ENCODE assay signal across 19 cellular contexts in genomic region chr1:160814856-160815255, GRCh38. TPM values are rescaled to one million over a fixed set of nuclear protein-coding genes. Genes with fewer than 3 reads are reported as not detected.
A peak's percentile ranks its signal among the peaks of the same experiment; 100 is the strongest.
DNase-seq lines count a peak whose midpoint lies in the region; ATAC-seq, FAIRE-seq and TF ChIP-seq lines count a peak whose summit lies in the region.
"Had no signal": no experiment of that assay in that cellular context is flagged by ENCODE, and none has a peak within 500 bp of the region (broad histone marks: within the 10 kb centered on the region; RNA-seq: fewer than 3 reads in every experiment).

No MANE protein-coding gene starts in this region.

- DNase-seq in A549 (ENCODE audit: low read depth in 1 of 2, low spot score in 1 of 2) (no peak), osteocyte (ENCODE audit: extremely low spot score, unreplicated experiment) (peak; percentile 65), gastrocnemius medialis (no peak), occipital lobe (lab: John Stamatoyannopoulos, UW) (no peak), SIG-M5 treated with dmso at 0.1 percent for 504 hours (lab: John Stamatoyannopoulos, UW; ENCODE audit: unreplicated experiment) (no peak)
- DNase-seq in CD8-positive, alpha-beta memory T cell: no peak
- DNase-seq in central memory CD8-positive, alpha-beta T cell (ENCODE audit: low spot score in 2 of 2): no peak
- DNase-seq: BE2C; Caco-2; CD4-positive, alpha-beta memory T cell; DMS53; HCEC 1CT; HFFc6 had no signal

- ATAC-seq in A549: no peak
- no peak for ATAC-seq in central memory CD8-positive, alpha-beta T cell (replicated peaks; ENCODE audit: extremely low read depth, poor library complexity, severe bottlenecking)
- ATAC-seq in gastrocnemius medialis: no peak
- ATAC-seq: HepG2 had no signal

- POLR2A ChIA-PET in A549 (lab: Yijun Ruan, JAX): no interaction called here
- POLR2A ChIA-PET in CD8-positive, alpha-beta memory T cell (lab: Charles Lee): interaction anchor here (1.3 kb wide), 1 partner anchor 18 kb away, joined by 4 read pairs; no protein-coding TSS in a partner anchor

- H3K4me3 Mint-ChIP-seq in CD8-positive, alpha-beta memory T cell: no peak overlapping the region
- H3K4me3 Mint-ChIP-seq in central memory CD8-positive, alpha-beta T cell: no peak overlapping the region
- H3K4me3 Mint-ChIP-seq in osteocyte (ENCODE audit: unreplicated experiment): no peak overlapping the region
- H3K4me3 Mint-ChIP-seq: CD4-positive, alpha-beta memory T cell; HFFc6 had no signal

- H3K4me1 ChIP-seq in A549 (peaks cover 18% of the 10 kb centered on the region), gastrocnemius medialis (no peaks in the 10 kb centered on the region)
- H3K4me1 ChIP-seq in CD8-positive, alpha-beta memory T cell (ENCODE audit: insufficient read depth, low read length): peaks cover 8% of the 10 kb centered on the region
- H3K4me1 ChIP-seq: BE2C had no signal

- peaks cover 73% of the 10 kb centered on the region for H3K36me3 ChIP-seq in CD8-positive, alpha-beta memory T cell (ENCODE audit: insufficient read depth, low read length)
- no peaks in the 10 kb centered on the region for H3K36me3 ChIP-seq in gastrocnemius medialis
- H3K36me3 ChIP-seq: BE2C had no signal

- TF ChIP-seq CTCF in A549 (IDR thresholded peaks at IDR 0.05) (no peak), osteocyte (IDR thresholded peaks at IDR 0.05) (no peak), gastrocnemius medialis (IDR thresholded peaks at IDR 0.05 in 4 of 5, conservative IDR thresholded peaks at IDR 0.05 in 1 of 5) (no peak)

- H3K9me3 Mint-ChIP-seq in CD8-positive, alpha-beta memory T cell: no peaks in the 10 kb centered on the region
- H3K9me3 Mint-ChIP-seq in central memory CD8-positive, alpha-beta T cell: no peaks in the 10 kb centered on the region
- no peaks in the 10 kb centered on the region for H3K9me3 Mint-ChIP-seq in osteocyte (ENCODE audit: unreplicated experiment)
- H3K9me3 Mint-ChIP-seq: CD4-positive, alpha-beta memory T cell; HFFc6 had no signal

- H3K27ac ChIP-seq in A549 (peak overlapping the region; percentile 71 to 72; a peak in 4 of 6 replicates), gastrocnemius medialis (no peak overlapping the region)
- H3K27ac ChIP-seq in CD8-positive, alpha-beta memory T cell (ENCODE audit: low read depth, low read length): no peak overlapping the region
- H3K27ac ChIP-seq: C4-2B had no signal

- CTCF ChIA-PET in A549 (lab: Yijun Ruan, JAX): interaction anchor here (2.0 to 2.2 kb wide), 2 partner anchors 20 to 175 kb away, joined by 6 to 8 read pairs; no protein-coding TSS in a partner anchor
- CTCF ChIA-PET in CD8-positive, alpha-beta memory T cell (lab: Charles Lee): interaction anchor here (1.0 to 1.2 kb wide), 2 partner anchors 23 to 47 kb away, joined by 3 to 6 read pairs; no protein-coding TSS in a partner anchor

- peaks cover 13 to 92% (median 21%) of the 10 kb centered on the region in 3 donors for H3K36me3 Mint-ChIP-seq in CD8-positive, alpha-beta memory T cell
- peaks cover 76% of the 10 kb centered on the region for H3K36me3 Mint-ChIP-seq in central memory CD8-positive, alpha-beta T cell (ENCODE audit: insufficient read depth)
- H3K36me3 Mint-ChIP-seq in osteocyte (ENCODE audit: unreplicated experiment): no peaks in the 10 kb centered on the region

- intact Hi-C loops in gastrocnemius medialis (cut with DNase I; ENCODE audit: low total_unique reads): no loop called here

- no peak overlapping the region for H3K4me2 ChIP-seq in A549

- H3K9me3 ChIP-seq in A549 (no peaks in the 10 kb centered on the region), gastrocnemius medialis (no peaks in the 10 kb centered on the region)
- H3K9me3 ChIP-seq in CD8-positive, alpha-beta memory T cell (ENCODE audit: low read length): no peaks in the 10 kb centered on the region
- H3K9me3 ChIP-seq: BE2C, Caco-2 had no signal

- H3K4me3 ChIP-seq in A549: no peak overlapping the region
- no peak overlapping the region for H3K4me3 ChIP-seq in CD8-positive, alpha-beta memory T cell (ENCODE audit: low read length)
- no peak overlapping the region for H3K4me3 ChIP-seq in gastrocnemius medialis

- no peak for TF ChIP-seq POLR2A in A549 (IDR thresholded peaks at IDR 0.05; ENCODE audit: low read length)
- TF ChIP-seq POLR2A in gastrocnemius medialis (IDR thresholded peaks at IDR 0.05): no peak

- H3K27me3 Mint-ChIP-seq in CD8-positive, alpha-beta memory T cell: no peaks in the 10 kb centered on the region
- no peaks in the 10 kb centered on the region for H3K27me3 Mint-ChIP-seq in central memory CD8-positive, alpha-beta T cell
- H3K27me3 Mint-ChIP-seq in osteocyte (ENCODE audit: unreplicated experiment): no peaks in the 10 kb centered on the region
- H3K27me3 Mint-ChIP-seq: CD4-positive, alpha-beta memory T cell had no signal

- no peak for TF ChIP-seq EP300 in A549 (IDR thresholded peaks at IDR 0.05)

- no peaks in the 10 kb centered on the region for H3K27me3 ChIP-seq in CD8-positive, alpha-beta memory T cell (ENCODE audit: insufficient read depth, low read length, poor library complexity, severe bottlenecking)
- no peaks in the 10 kb centered on the region for H3K27me3 ChIP-seq in gastrocnemius medialis
- H3K27me3 ChIP-seq: BE2C had no signal

- peaks cover 41 to 46% (median 44%) of the 10 kb centered on the region in 3 donors for H3K4me1 Mint-ChIP-seq in CD8-positive, alpha-beta memory T cell
- H3K4me1 Mint-ChIP-seq in central memory CD8-positive, alpha-beta T cell: peaks cover 56% of the 10 kb centered on the region
- H3K4me1 Mint-ChIP-seq in osteocyte (ENCODE audit: unreplicated experiment): no peaks in the 10 kb centered on the region

- 92% methylated on average over 8 of the region's 8 CpGs for WGBS in A549 (ENCODE audit: missing lambda C conversion rate)

- FAIRE-seq in A549 (lab: Jason Lieb, UNC): no peak
- FAIRE-seq: A204.1, HepG2, HTR-8/SVneo had no signal

- TF ChIP-seq RAD21 in A549 (conservative IDR thresholded peaks at IDR 0.05 in 1 of 2, IDR thresholded peaks at IDR 0.05 in 1 of 2): no peak

- H3K27ac Mint-ChIP-seq in CD8-positive, alpha-beta memory T cell: peak overlapping the region in 5 of 8 donors; percentile 51 to 88 (median 54)
- peak overlapping the region; percentile 75 for H3K27ac Mint-ChIP-seq in central memory CD8-positive, alpha-beta T cell (ENCODE audit: low read depth)
- no peak overlapping the region for H3K27ac Mint-ChIP-seq in osteocyte (ENCODE audit: unreplicated experiment)
- H3K27ac Mint-ChIP-seq: HFFc6 had no signal

- in situ Hi-C loops in gastrocnemius medialis (cut with MboI; ENCODE audit: low sequenced_read_pairs in 4 of 4): no loop called here

TF ChIP-seq in A549, 52 proteins besides CTCF, POLR2A, EP300 and RAD21 (continues in another document):
- TF ChIP-seq CEBPB (IDR thresholded peaks at IDR 0.05) (no peak), SREBF2 (IDR thresholded peaks at IDR 0.05) (no peak), ZSCAN20 (CRISPR knock-in tag; IDR thresholded peaks at IDR 0.05) (no peak), HMGXB4 (CRISPR knock-in tag; IDR thresholded peaks at IDR 0.05; ENCODE audit: borderline replicate concordance) (no peak), ZNF302 (CRISPR knock-in tag; IDR thresholded peaks at IDR 0.05) (no peak), CBX2 (IDR thresholded peaks at IDR 0.05; ENCODE audit: borderline replicate concordance, low read depth) (no peak)

RNA-seq across cellular contexts. Expression of gene LY9, which starts 18.9 kb away (rescaled TPM):
- 0.19 and 0.20 TPM in 2 replicates for polyA plus RNA-seq in A549 (2011; rRNA removed)
- 0.18 and 0.21 TPM in 2 replicates for polyA plus RNA-seq in A549 (2012; cell fraction: cytosol; rRNA removed)
- 0.13 and 0.14 TPM in 2 replicates for polyA plus RNA-seq in A549 (2012; cell fraction: nucleus; rRNA removed)
- 0.03 to 0.15 TPM (median 0.05 TPM) in 3 replicates for polyA plus RNA-seq in A549 (2017; fragmentation: RNase III; extraction: RNeasy Plus Mini Kit Qiagen cat#74134 plus additional on column Dnase treatment)
- 0.37 and 0.49 TPM in 2 replicates for polyA minus RNA-seq in A549 (2011; rRNA and poly(A)+ RNA removed)
- total RNA-seq in CD8-positive, alpha-beta memory T cell: 10 to 100 TPM; 16.4 to 16.5 TPM
- 206 TPM for polyA plus RNA-seq in CD8-positive, alpha-beta memory T cell
- not detected in 2 replicates for total RNA-seq in osteocyte
- not detected for total RNA-seq in gastrocnemius medialis
- not detected for total RNA-seq in occipital lobe
- total RNA-seq: Caco-2, H4, HepG2, HFFc6 had no signal
- polyA plus RNA-seq: AG04450, HepG2 had no signal

RNA-seq across cellular contexts. Expression of gene CD244, which starts 47.8 kb away (rescaled TPM):
- 0.03 and 0.08 TPM in 2 replicates for polyA plus RNA-seq in A549 (2011; rRNA removed)
- not detected in 2 replicates for polyA plus RNA-seq in A549 (2012; cell fraction: cytosol; rRNA removed)
- not detected in 2 replicates for polyA plus RNA-seq in A549 (2012; cell fraction: nucleus; rRNA removed)
- polyA plus RNA-seq in A549 (2017; fragmentation: RNase III; extraction: RNeasy Plus Mini Kit Qiagen cat#74134 plus additional on column Dnase treatment): not detected in 3 replicates
- not detected in 2 replicates for polyA minus RNA-seq in A549 (2011; rRNA and poly(A)+ RNA removed)
- 1 to 10 TPM; 1.8 to 1.9 TPM for total RNA-seq in CD8-positive, alpha-beta memory T cell
- polyA plus RNA-seq in CD8-positive, alpha-beta memory T cell: 40.7 TPM
- total RNA-seq in osteocyte: not detected in 2 replicates
- total RNA-seq in gastrocnemius medialis: not detected
- not detected for total RNA-seq in occipital lobe
- total RNA-seq: CD4-positive, alpha-beta memory T cell; H4; HFFc6 had no signal
- polyA plus RNA-seq: AG04450, HepG2 had no signal

Comparison
In these comparisons a context has a peak if more than half of its experiments do, and no peak if none do; other contexts are left out.
1. H3K27ac ChIP-seq: peak in A549 (2 of 2); none in CD8-positive, alpha-beta memory T cell (single experiment) and gastrocnemius medialis (0 of 4).
2. RNA of gene LY9, which starts 18.9 kb away (total RNA-seq): 16.4 to 16.5 TPM in CD8-positive, alpha-beta memory T cell; not detected in gastrocnemius medialis, not detected in osteocyte and not detected in occipital lobe (single experiment); every median in the first group is over 10 times any median in the second.